In the genomic region with DNA sequence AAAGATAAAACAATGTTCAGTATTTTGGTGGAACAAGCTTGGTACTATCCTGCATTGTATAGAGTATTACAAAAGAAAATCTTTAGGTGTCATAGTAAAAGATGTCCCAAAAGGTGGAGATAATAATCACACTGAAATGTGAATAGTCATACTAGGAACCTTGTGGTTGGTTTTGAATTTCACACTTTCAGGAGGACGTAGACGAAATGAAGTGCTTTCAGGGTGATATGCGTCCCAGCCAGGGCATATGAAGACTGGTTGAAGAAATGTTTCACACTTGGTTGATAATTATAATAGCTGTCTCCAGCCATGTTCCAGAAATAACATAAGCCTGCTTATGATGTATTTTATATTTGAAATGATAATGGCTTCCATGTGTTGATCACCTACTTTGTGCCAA, we compare ENCODE assay signal across 14 cellular contexts.
DNase-seq lines count a peak whose midpoint lies in the region; ATAC-seq lines count a peak whose summit lies in the region.
"Had no signal": no experiment of that assay in that cellular context is flagged by ENCODE, and none has a peak within 500 bp of the region (broad histone marks: within the 10 kb centered on the region; RNA-seq: fewer than 3 reads in every experiment).

No MANE protein-coding gene starts in this region.

- no peaks in the 10 kb centered on the region for H3K9me3 ChIP-seq in aorta (ENCODE audit: control insufficient read depth, low read length)
- H3K9me3 ChIP-seq: prostate gland, transverse colon had no signal

- H3K36me3 Mint-ChIP-seq in activated naive CD8-positive, alpha-beta T cell treated with anti-CD3 and anti-CD28 coated beads, Interleukin-2, amount 10 ng/mL, durations not matched to agents 7 days and 5 days: peaks cover 11% of the 10 kb centered on the region

- H3K4me3 ChIP-seq in aorta (ENCODE audit: low read length in 2 of 2): no peak overlapping the region
- H3K4me3 ChIP-seq: PC-9, prostate gland, transverse colon had no signal

- H3K4me3 Mint-ChIP-seq in activated naive CD8-positive, alpha-beta T cell treated with anti-CD3 and anti-CD28 coated beads, Interleukin-2, amount 10 ng/mL, durations not matched to agents 7 days and 5 days: no peak overlapping the region

- H3K27ac Mint-ChIP-seq in activated naive CD8-positive, alpha-beta T cell treated with anti-CD3 and anti-CD28 coated beads, Interleukin-2, amount 10 ng/mL, durations not matched to agents 7 days and 5 days: no peak overlapping the region

- no peaks in the 10 kb centered on the region for H3K27me3 ChIP-seq in aorta (ENCODE audit: control insufficient read depth in 1 of 2, insufficient read depth in 2 of 2, low read length in 1 of 2)
- H3K27me3 ChIP-seq: transverse colon had no signal

- no peaks in the 10 kb centered on the region for H3K27me3 Mint-ChIP-seq in activated naive CD8-positive, alpha-beta T cell treated with anti-CD3 and anti-CD28 coated beads, Interleukin-2, amount 10 ng/mL, durations not matched to agents 7 days and 5 days

- H3K36me3 ChIP-seq in aorta (ENCODE audit: control insufficient read depth in 1 of 2, insufficient read depth in 2 of 2, low read length in 1 of 2): no peaks in the 10 kb centered on the region
- H3K36me3 ChIP-seq: prostate gland, transverse colon had no signal

- H3K27ac ChIP-seq in aorta (ENCODE audit: low read depth in 1 of 2, low read length in 2 of 2): no peak overlapping the region
- H3K27ac ChIP-seq: PC-9, prostate gland, transverse colon had no signal

- DNase-seq in activated naive CD8-positive, alpha-beta T cell treated with anti-CD3 and anti-CD28 coated beads, Interleukin-2, amount 10 ng/mL, durations not matched to agents 7 days and 5 days: no peak
- DNase-seq in A172 (ENCODE audit: low spot score) (no peak), aorta (no peak), SHP77 treated with DMSO at 0.1 percent for 48 hours (lab: John Stamatoyannopoulos, UW) (no peak)
- DNase-seq: activated naive CD4-positive, alpha-beta T cell treated with anti-CD3 and anti-CD28 coated beads, Interleukin-2, amount 50 U/mL, for 16 hours; dermis blood vessel endothelial cell; glutamatergic neuron; NCI-H1436 treated with DMSO at 0.1 percent for 48 hours; PC-9; transverse colon had no signal

- peak; percentile 76 for ATAC-seq in GM18858 (IDR thresholded peaks at IDR 0.05; ENCODE audit: unreplicated experiment)
- peak; percentile 64 for ATAC-seq in GM21360 (IDR thresholded peaks at IDR 0.05; ENCODE audit: unreplicated experiment)
- peak; percentile 73 for ATAC-seq in HG03095 (IDR thresholded peaks at IDR 0.05; ENCODE audit: unreplicated experiment)
- peak; percentile 54 for ATAC-seq in activated naive CD8-positive, alpha-beta T cell treated with anti-CD3 and anti-CD28 coated beads, Interleukin-2, amount 10 ng/mL, durations not matched to agents 7 days and 5 days (ENCODE audit: low read depth)
- ATAC-seq in aorta (ENCODE audit: low FRiP score): no peak

- POLR2A ChIA-PET in activated naive CD8-positive, alpha-beta T cell treated with anti-CD3 and anti-CD28 coated beads, Interleukin-2, amount 10 ng/mL, durations not matched to agents 7 days and 5 days (lab: Charles Lee): interaction anchor here (1.2 to 1.3 kb wide), 2 partner anchors 60 to 152 kb away, joined by 3 read pairs; a partner anchor contains a TSS

- intact Hi-C loops in aorta (cut with DNase I): no loop called here

- 91% methylated on average over 3 of the region's 3 CpGs for WGBS in aorta, 2 donors

- no peaks in the 10 kb centered on the region for H3K4me1 ChIP-seq in aorta (ENCODE audit: control insufficient read depth in 1 of 2, insufficient read depth in 2 of 2, low read length in 2 of 2)
- H3K4me1 ChIP-seq: prostate gland, transverse colon had no signal

- H3K9me3 Mint-ChIP-seq in activated naive CD8-positive, alpha-beta T cell treated with anti-CD3 and anti-CD28 coated beads, Interleukin-2, amount 10 ng/mL, durations not matched to agents 7 days and 5 days: no peaks in the 10 kb centered on the region

- peaks cover 14% of the 10 kb centered on the region for H3K4me1 Mint-ChIP-seq in activated naive CD8-positive, alpha-beta T cell treated with anti-CD3 and anti-CD28 coated beads, Interleukin-2, amount 10 ng/mL, durations not matched to agents 7 days and 5 days
